Comparison of ENCODE assay signal across 23 cellular contexts in genomic region chr9:98484218-98484617, GRCh38.
DNase-seq lines count a peak whose midpoint lies in the region; FAIRE-seq and TF ChIP-seq lines count a peak whose summit lies in the region.
"Had no signal": no experiment of that assay in that cellular context is flagged by ENCODE, and none has a peak within 500 bp of the region (broad histone marks: within the 10 kb centered on the region; RNA-seq: fewer than 3 reads in every experiment).

No MANE protein-coding gene starts in this region.

- peaks cover 39% of the 10 kb centered on the region for H3K4me1 ChIP-seq in astrocyte (ENCODE audit: insufficient read depth, low read length)

- no peak overlapping the region for H3K4me2 ChIP-seq in astrocyte (ENCODE audit: low read length)

- no peaks in the 10 kb centered on the region for H4K20me1 ChIP-seq in astrocyte (ENCODE audit: insufficient read depth, low read length)
- H4K20me1 ChIP-seq: BLaER1 treated with 17β-estradiol and CSF1 and Interleukin-3, amounts not matched to agents 10 nM and 100 nM had no signal

- peaks cover 49% of the 10 kb centered on the region for H3K4me1 Mint-ChIP-seq in astrocyte (ENCODE audit: low read depth, unreplicated experiment)
- H3K4me1 Mint-ChIP-seq: stimulated activated effector memory CD8-positive, alpha-beta T cell treated with anti-CD3 and anti-CD28 coated beads, Interleukin-12 subunit alpha, Interleukin-12 subunit beta, amount 100 ng/mL, for 72 hours; T-cell had no signal

- FAIRE-seq in astrocyte (lab: Jason Lieb, UNC), result no peak
- no peak for FAIRE-seq in urothelium cell line (lab: Jason Lieb, UNC)
- FAIRE-seq: G401.6, GM12878 had no signal

- TF ChIP-seq CTCF in AG10803 (conservative IDR thresholded peaks at IDR 0.05; ENCODE audit: low read length) (peak; percentile 51), astrocyte (IDR thresholded peaks at IDR 0.05; ENCODE audit: insufficient read depth, low read depth, low read length) (no peak)

- no peaks in the 10 kb centered on the region for H3K27me3 ChIP-seq in astrocyte (ENCODE audit: insufficient read depth, low read length)
- H3K27me3 ChIP-seq: BLaER1 treated with 17β-estradiol and CSF1 and Interleukin-3, amounts not matched to agents 10 nM and 100 nM had no signal

- H3K9me3 ChIP-seq in astrocyte (ENCODE audit: insufficient read depth, low read depth, low read length), result no peaks in the 10 kb centered on the region
- H3K9me3 ChIP-seq: BLaER1 treated with 17β-estradiol and CSF1 and Interleukin-3, amounts not matched to agents 10 nM and 100 nM; thoracic aorta had no signal

- no peak overlapping the region for H3K27ac ChIP-seq in astrocyte (ENCODE audit: low read depth, low read length)
- H3K27ac ChIP-seq: BLaER1 treated with 17β-estradiol and CSF1 and Interleukin-3, amounts not matched to agents 10 nM and 100 nM; thoracic aorta had no signal

- no peaks in the 10 kb centered on the region for H3K79me2 ChIP-seq in astrocyte (ENCODE audit: insufficient read depth, low read length)

- DNase-seq in AG10803 (ENCODE audit: low read depth) (peak; percentile 67), GM03348 (ENCODE audit: low spot score) (peak; percentile 75), astrocyte (ENCODE audit: low read depth) (peak; percentile 41), iris pigment epithelial cell (ENCODE audit: low read depth) (peak; percentile 44), KBM-7 (no peak), NCI-H1417 treated with DMSO at 0.1 percent for 48 hours (lab: John Stamatoyannopoulos, UW) (no peak), urothelium cell line (ENCODE audit: low spot score) (no peak)
- DNase-seq: activated CD4-positive, alpha-beta T cell treated with anti-CD3 and anti-CD28 coated beads, Interleukin-2, amount 50 U/mL, for 4 hours; activated gamma-delta T cell; amniotic stem cell; hippocampal formation; islet precursor cell; mammary epithelial cell; NCI-H1048; NCI-H2081; NCI-H526 treated with DMSO at 0.1 percent for 48 hours; occipital lobe; T-cell had no signal

- no peak overlapping the region for H3K27ac Mint-ChIP-seq in astrocyte (ENCODE audit: unreplicated experiment)
- H3K27ac Mint-ChIP-seq: stimulated activated effector memory CD8-positive, alpha-beta T cell treated with anti-CD3 and anti-CD28 coated beads, Interleukin-12 subunit alpha, Interleukin-12 subunit beta, amount 100 ng/mL, for 72 hours; T-cell had no signal

- no peak overlapping the region for H3K9ac ChIP-seq in astrocyte (ENCODE audit: low read length)
- H3K9ac ChIP-seq: BLaER1 treated with 17β-estradiol and CSF1 and Interleukin-3, amounts not matched to agents 10 nM and 100 nM had no signal

- H3K36me3 ChIP-seq in astrocyte (ENCODE audit: insufficient read depth, low read length), result no peaks in the 10 kb centered on the region
- H3K36me3 ChIP-seq: BLaER1 treated with 17β-estradiol and CSF1 and Interleukin-3, amounts not matched to agents 10 nM and 100 nM; thoracic aorta had no signal

- peaks cover 5% of the 10 kb centered on the region for H3K27me3 Mint-ChIP-seq in astrocyte (ENCODE audit: low read depth, unreplicated experiment)

- H3K4me3 Mint-ChIP-seq in astrocyte (ENCODE audit: unreplicated experiment), result no peak overlapping the region
- H3K4me3 Mint-ChIP-seq: stimulated activated effector memory CD8-positive, alpha-beta T cell treated with anti-CD3 and anti-CD28 coated beads, Interleukin-12 subunit alpha, Interleukin-12 subunit beta, amount 100 ng/mL, for 72 hours; T-cell had no signal

- H2AFZ ChIP-seq in astrocyte (ENCODE audit: low read depth, low read length), result no peak overlapping the region

- H3K4me3 ChIP-seq in AG10803 (ENCODE audit: low read length), result no peak overlapping the region
- H3K4me3 ChIP-seq in astrocyte (ENCODE audit: insufficient read depth, low read depth, low read length), result no peak overlapping the region
- H3K4me3 ChIP-seq: BLaER1 treated with 17β-estradiol and CSF1 and Interleukin-3, amounts not matched to agents 10 nM and 100 nM; GM12878; thoracic aorta had no signal

- no peaks in the 10 kb centered on the region for H3K36me3 Mint-ChIP-seq in astrocyte (ENCODE audit: low read depth, unreplicated experiment)
- H3K36me3 Mint-ChIP-seq: stimulated activated effector memory CD8-positive, alpha-beta T cell treated with anti-CD3 and anti-CD28 coated beads, Interleukin-12 subunit alpha, Interleukin-12 subunit beta, amount 100 ng/mL, for 72 hours; T-cell had no signal

- in situ Hi-C loops in KBM-7 (cut with MboI; ENCODE audit: low pct_unique_long_range_greater_than_20kb, low sequenced_read_pairs), result no loop called here

- no peaks in the 10 kb centered on the region for H3K9me3 Mint-ChIP-seq in astrocyte (ENCODE audit: unreplicated experiment)
- H3K9me3 Mint-ChIP-seq: stimulated activated effector memory CD8-positive, alpha-beta T cell treated with anti-CD3 and anti-CD28 coated beads, Interleukin-12 subunit alpha, Interleukin-12 subunit beta, amount 100 ng/mL, for 72 hours; T-cell had no signal

Comparison
In these comparisons a context has a peak if more than half of its experiments do, and no peak if none do; other contexts are left out.
1. DNase-seq: peak in AG10803 (single experiment), GM03348 (single experiment), astrocyte (single experiment) and iris pigment epithelial cell (single experiment); none in KBM-7 (single experiment), NCI-H1417 treated with DMSO at 0.1 percent for 48 hours (single experiment) and urothelium cell line (single experiment).